In the genomic region with DNA sequence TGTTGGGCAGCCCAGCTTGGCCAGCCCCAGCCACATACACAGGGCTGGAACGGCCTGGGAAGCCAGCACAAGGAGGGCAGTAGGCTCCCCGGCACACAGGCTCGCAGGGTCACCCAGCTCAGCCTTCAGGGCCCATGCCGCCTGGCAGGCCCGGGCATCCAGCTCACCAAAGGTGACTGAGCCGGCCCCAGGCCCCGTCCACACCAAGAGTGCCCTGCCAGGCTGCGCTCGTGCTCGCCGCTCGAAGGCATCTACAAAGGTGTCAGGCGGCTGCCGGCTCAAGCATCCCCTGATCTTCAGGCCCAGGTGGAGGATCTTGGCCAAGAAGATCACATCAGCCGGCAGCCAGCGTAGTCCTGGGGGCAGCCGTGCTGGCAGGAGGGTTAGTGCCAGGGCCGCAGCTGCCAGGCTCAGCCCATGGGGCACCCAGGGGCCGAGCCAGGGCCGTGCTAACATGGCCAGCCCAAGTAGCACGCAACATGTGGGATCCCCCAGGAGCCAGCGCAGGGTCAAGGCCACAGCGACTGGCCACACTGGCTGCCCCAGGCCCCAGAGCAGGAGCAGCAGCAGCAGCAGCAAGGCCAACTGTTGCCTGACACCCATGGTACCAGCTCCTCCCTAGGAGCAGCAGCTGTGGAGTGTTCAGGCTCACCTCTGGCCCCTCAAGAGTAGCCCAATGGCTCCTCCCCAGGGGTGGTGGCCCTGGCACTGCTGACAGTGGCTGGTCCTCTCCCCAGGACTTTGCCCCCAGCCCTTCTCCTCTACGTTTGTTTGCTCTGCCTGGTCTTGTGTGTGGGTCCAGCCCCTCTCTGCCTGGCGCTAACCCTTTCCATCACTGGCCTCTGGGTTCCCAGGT, we compare ENCODE assay signal across 1 cellular context.
TF ChIP-seq lines count a peak whose summit lies in the region.

A gene with protein sequence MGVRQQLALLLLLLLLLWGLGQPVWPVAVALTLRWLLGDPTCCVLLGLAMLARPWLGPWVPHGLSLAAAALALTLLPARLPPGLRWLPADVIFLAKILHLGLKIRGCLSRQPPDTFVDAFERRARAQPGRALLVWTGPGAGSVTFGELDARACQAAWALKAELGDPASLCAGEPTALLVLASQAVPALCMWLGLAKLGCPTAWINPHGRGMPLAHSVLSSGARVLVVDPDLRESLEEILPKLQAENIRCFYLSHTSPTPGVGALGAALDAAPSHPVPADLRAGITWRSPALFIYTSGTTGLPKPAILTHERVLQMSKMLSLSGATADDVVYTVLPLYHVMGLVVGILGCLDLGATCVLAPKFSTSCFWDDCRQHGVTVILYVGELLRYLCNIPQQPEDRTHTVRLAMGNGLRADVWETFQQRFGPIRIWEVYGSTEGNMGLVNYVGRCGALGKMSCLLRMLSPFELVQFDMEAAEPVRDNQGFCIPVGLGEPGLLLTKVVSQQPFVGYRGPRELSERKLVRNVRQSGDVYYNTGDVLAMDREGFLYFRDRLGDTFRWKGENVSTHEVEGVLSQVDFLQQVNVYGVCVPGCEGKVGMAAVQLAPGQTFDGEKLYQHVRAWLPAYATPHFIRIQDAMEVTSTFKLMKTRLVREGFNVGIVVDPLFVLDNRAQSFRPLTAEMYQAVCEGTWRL (minus strand): TSS at position 640 of the 856 bp plus-strand sequence. CDS start 37 bp downstream, at position 603.

TF ChIP-seq in HepG2, 621 proteins besides CTCF, POLR2A, EP300 and RAD21 (continued from another document and continues in another):
- TF ChIP-seq STAT5B (CRISPR knock-in tag; IDR thresholded peaks at IDR 0.05) (peak; percentile 64; the same call in 1 of the 2 replicates), ZFX (CRISPR knock-in tag; IDR thresholded peaks at IDR 0.05; ENCODE audit: low read depth) (peak; percentile 70), MEF2D (CRISPR knock-in tag; IDR thresholded peaks at IDR 0.05) (peak; percentile 23; the same call in 1 of the 2 replicates), CCAR2 (optimal IDR thresholded peaks at IDR 0.05; ENCODE audit: low read depth, low read length) (no peak), DNMT3B (CRISPR knock-in tag; conservative IDR thresholded peaks at IDR 0.05) (no peak), BCL6 (CRISPR knock-in tag; IDR thresholded peaks at IDR 0.05) (peak; percentile 51; the same call in 1 of the 2 replicates), YEATS4 (CRISPR knock-in tag; IDR thresholded peaks at IDR 0.05; ENCODE audit: borderline replicate concordance) (peak; percentile 67; the same call in 1 of the 2 replicates), LRRFIP1 (CRISPR knock-in tag; conservative IDR thresholded peaks at IDR 0.05) (no peak), ZBTB7B (CRISPR knock-in tag; IDR thresholded peaks at IDR 0.05) (peak; percentile 57; the same call in 1 of the 2 replicates), ZNF720 (CRISPR knock-in tag; IDR thresholded peaks at IDR 0.05) (no peak), HNRNPK (IDR thresholded peaks at IDR 0.05; ENCODE audit: low read depth, low read length, poor library complexity, severe bottlenecking) (no peak), ATF2 (CRISPR knock-in tag; IDR thresholded peaks at IDR 0.05) (peak; percentile 35; the same call in 1 of the 2 replicates), ZNF792 (CRISPR knock-in tag; IDR thresholded peaks at IDR 0.05) (peak; percentile 38; the same call in 1 of the 2 replicates), ZNF772 (CRISPR knock-in tag; IDR thresholded peaks at IDR 0.05) (peak; percentile 63; the same call in 1 of the 2 replicates), ZNF652 (CRISPR knock-in tag; IDR thresholded peaks at IDR 0.05; ENCODE audit: borderline replicate concordance, low read depth) (peak; percentile 90), POLR2AphosphoS2 (IDR thresholded peaks at IDR 0.05; ENCODE audit: low read depth, low read length) (no peak), ARNTL (CRISPR knock-in tag; IDR thresholded peaks at IDR 0.05) (peak; percentile 68), HOXA3 (CRISPR knock-in tag; IDR thresholded peaks at IDR 0.05) (peak; percentile 53; the same call in 1 of the 2 replicates), ZNF160 (CRISPR knock-in tag; IDR thresholded peaks at IDR 0.05) (peak; percentile 48; the same call in 1 of the 2 replicates), ZNF558 (CRISPR knock-in tag; IDR thresholded peaks at IDR 0.05; ENCODE audit: borderline replicate concordance) (0 out of 2 replicates have a peak, but pooled peaks have one; percentile 2), ATAD3A (CRISPR knock-in tag; IDR thresholded peaks at IDR 0.05) (no peak), THRA (CRISPR knock-in tag; IDR thresholded peaks at IDR 0.05; ENCODE audit: borderline replicate concordance) (peak; percentile 60; the same call in 1 of the 2 replicates), ARID4A (CRISPR knock-in tag; IDR thresholded peaks at IDR 0.05; ENCODE audit: borderline replicate concordance) (peak; percentile 40; the same call in 1 of the 2 replicates), SP5 (CRISPR knock-in tag; IDR thresholded peaks at IDR 0.05; ENCODE audit: borderline replicate concordance, low read depth) (peak; percentile 66; the same call in 1 of the 2 replicates), ZNF343 (CRISPR knock-in tag; IDR thresholded peaks at IDR 0.05) (0 out of 2 replicates have a peak, but pooled peaks have one; percentile 80), HNRNPL (IDR thresholded peaks at IDR 0.05; ENCODE audit: low read depth, low read length) (peak; percentile 98), YY1 (IDR thresholded peaks at IDR 0.05; ENCODE audit: insufficient read depth, insufficient replicate concordance, low read depth, low read length) (no peak), MYC (CRISPR knock-in tag; IDR thresholded peaks at IDR 0.05; ENCODE audit: borderline replicate concordance) (peak; percentile 78; the same call in 1 of the 2 replicates), ZNF549 (CRISPR knock-in tag; IDR thresholded peaks at IDR 0.05) (no peak), ZNF572 (CRISPR knock-in tag; IDR thresholded peaks at IDR 0.05) (no peak), ZNF225 (CRISPR knock-in tag; IDR thresholded peaks at IDR 0.05) (peak; percentile 31; the same call in 1 of the 2 replicates), KDM5B (CRISPR knock-in tag; IDR thresholded peaks at IDR 0.05; ENCODE audit: borderline replicate concordance) (peak; percentile 54; the same call in 1 of the 2 replicates)
- TF ChIP-seq, protein P1, sequence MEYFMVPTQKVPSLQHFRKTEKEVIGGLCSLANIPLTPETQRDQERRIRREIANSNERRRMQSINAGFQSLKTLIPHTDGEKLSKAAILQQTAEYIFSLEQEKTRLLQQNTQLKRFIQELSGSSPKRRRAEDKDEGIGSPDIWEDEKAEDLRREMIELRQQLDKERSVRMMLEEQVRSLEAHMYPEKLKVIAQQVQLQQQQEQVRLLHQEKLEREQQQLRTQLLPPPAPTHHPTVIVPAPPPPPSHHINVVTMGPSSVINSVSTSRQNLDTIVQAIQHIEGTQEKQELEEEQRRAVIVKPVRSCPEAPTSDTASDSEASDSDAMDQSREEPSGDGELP (IDR thresholded peaks at IDR 0.05; ENCODE audit: borderline replicate concordance, low read depth): peak; percentile 81; the same call in 1 of the 2 replicates
- TF ChIP-seq, protein P2, sequence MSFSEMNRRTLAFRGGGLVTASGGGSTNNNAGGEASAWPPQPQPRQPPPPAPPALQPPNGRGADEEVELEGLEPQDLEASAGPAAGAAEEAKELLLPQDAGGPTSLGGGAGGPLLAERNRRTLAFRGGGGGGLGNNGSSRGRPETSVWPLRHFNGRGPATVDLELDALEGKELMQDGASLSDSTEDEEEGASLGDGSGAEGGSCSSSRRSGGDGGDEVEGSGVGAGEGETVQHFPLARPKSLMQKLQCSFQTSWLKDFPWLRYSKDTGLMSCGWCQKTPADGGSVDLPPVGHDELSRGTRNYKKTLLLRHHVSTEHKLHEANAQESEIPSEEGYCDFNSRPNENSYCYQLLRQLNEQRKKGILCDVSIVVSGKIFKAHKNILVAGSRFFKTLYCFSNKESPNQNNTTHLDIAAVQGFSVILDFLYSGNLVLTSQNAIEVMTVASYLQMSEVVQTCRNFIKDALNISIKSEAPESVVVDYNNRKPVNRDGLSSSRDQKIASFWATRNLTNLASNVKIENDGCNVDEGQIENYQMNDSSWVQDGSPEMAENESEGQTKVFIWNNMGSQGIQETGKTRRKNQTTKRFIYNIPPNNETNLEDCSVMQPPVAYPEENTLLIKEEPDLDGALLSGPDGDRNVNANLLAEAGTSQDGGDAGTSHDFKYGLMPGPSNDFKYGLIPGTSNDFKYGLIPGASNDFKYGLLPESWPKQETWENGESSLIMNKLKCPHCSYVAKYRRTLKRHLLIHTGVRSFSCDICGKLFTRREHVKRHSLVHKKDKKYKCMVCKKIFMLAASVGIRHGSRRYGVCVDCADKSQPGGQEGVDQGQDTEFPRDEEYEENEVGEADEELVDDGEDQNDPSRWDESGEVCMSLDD (CRISPR knock-in tag; IDR thresholded peaks at IDR 0.05; ENCODE audit: borderline replicate concordance): peak; percentile 41; the same call in 1 of the 2 replicates
- TF ChIP-seq, protein P3, sequence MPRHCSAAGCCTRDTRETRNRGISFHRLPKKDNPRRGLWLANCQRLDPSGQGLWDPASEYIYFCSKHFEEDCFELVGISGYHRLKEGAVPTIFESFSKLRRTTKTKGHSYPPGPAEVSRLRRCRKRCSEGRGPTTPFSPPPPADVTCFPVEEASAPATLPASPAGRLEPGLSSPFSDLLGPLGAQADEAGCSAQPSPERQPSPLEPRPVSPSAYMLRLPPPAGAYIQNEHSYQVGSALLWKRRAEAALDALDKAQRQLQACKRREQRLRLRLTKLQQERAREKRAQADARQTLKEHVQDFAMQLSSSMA (CRISPR knock-in tag; IDR thresholded peaks at IDR 0.05): no peak; the same call in 1 of the 2 replicates
- TF ChIP-seq, protein P4, sequence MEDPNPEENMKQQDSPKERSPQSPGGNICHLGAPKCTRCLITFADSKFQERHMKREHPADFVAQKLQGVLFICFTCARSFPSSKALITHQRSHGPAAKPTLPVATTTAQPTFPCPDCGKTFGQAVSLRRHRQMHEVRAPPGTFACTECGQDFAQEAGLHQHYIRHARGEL (CRISPR knock-in tag; IDR thresholded peaks at IDR 0.05): no peak
- TF ChIP-seq, protein P5, sequence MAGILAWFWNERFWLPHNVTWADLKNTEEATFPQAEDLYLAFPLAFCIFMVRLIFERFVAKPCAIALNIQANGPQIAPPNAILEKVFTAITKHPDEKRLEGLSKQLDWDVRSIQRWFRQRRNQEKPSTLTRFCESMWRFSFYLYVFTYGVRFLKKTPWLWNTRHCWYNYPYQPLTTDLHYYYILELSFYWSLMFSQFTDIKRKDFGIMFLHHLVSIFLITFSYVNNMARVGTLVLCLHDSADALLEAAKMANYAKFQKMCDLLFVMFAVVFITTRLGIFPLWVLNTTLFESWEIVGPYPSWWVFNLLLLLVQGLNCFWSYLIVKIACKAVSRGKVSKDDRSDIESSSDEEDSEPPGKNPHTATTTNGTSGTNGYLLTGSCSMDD (CRISPR knock-in tag; IDR thresholded peaks at IDR 0.05): no peak
